ENCODE assay signal across 17 cellular contexts in the genomic region with DNA sequence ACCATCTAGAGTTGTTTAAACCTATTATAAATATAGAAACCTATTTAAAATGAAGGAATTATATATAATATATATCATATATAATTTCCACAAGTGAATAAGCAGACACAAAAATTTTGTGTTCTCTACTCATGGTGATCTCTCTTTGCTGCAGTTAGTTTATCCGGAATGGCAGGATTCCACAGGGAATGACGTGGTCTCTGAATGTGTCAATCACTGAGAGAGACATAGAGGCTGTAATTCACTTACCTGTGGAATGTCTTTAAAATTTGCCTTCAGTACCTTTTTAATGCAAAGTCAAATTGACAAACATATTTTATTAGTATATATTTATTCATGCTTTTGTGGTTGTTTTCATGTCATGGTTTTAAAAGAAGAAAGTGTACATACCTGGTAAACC.
DNase-seq lines count a peak whose midpoint lies in the region; ATAC-seq and TF ChIP-seq lines count a peak whose summit lies in the region.
"Had no signal": no experiment of that assay in that cellular context is flagged by ENCODE, and none has a peak within 500 bp of the region (broad histone marks: within the 10 kb centered on the region; RNA-seq: fewer than 3 reads in every experiment).

No MANE protein-coding gene starts in this region.

- intact Hi-C loops in PC-3 (cut with micrococcal nuclease) = no loop called here

- POLR2A ChIA-PET in PC-3 (lab: Charles Lee; ENCODE audit: unreplicated experiment) = no interaction called here

- no peak overlapping the region for H3K27ac ChIP-seq in PC-3 (ENCODE audit: low read length)
- H3K27ac ChIP-seq in RWPE2 (ENCODE audit: poor library complexity, severe bottlenecking) = no peak overlapping the region
- H3K27ac ChIP-seq in smooth muscle cell (ENCODE audit: low read depth) = peak overlapping the region; percentile 11
- H3K27ac ChIP-seq in Peyer's patch = no peak overlapping the region
- H3K27ac ChIP-seq: GM23248 had no signal

- H3K27me3 ChIP-seq in PC-3 (ENCODE audit: low read length) (no peaks in the 10 kb centered on the region), RWPE2 (ENCODE audit: insufficient read depth, poor library complexity, severe bottlenecking) (no peaks in the 10 kb centered on the region), smooth muscle cell (ENCODE audit: low read depth) (no peaks in the 10 kb centered on the region), Peyer's patch (no peaks in the 10 kb centered on the region)

- H3K9me2 ChIP-seq in PC-3 (replicated peaks; ENCODE audit: low read length) = no peaks in the 10 kb centered on the region

- H3K4me1 ChIP-seq in PC-3 (ENCODE audit: insufficient read depth, low read length) (no peaks in the 10 kb centered on the region), RWPE2 (ENCODE audit: insufficient read depth, poor library complexity, severe bottlenecking) (no peaks in the 10 kb centered on the region), smooth muscle cell (ENCODE audit: low read depth) (no peaks in the 10 kb centered on the region), Peyer's patch (no peaks in the 10 kb centered on the region)

- 73% methylated on average over 2 of the region's 2 CpGs for WGBS in smooth muscle cell (ENCODE audit: low lambda C conversion rate)

- H2AFZ ChIP-seq in PC-3 (ENCODE audit: low read length) (no peak overlapping the region), smooth muscle cell (ENCODE audit: low read depth) (no peak overlapping the region)
- H2AFZ ChIP-seq: GM23248 had no signal

- no peak for TF ChIP-seq CTCF in PC-3 (conservative IDR thresholded peaks at IDR 0.05; ENCODE audit: low read depth, low read length)
- TF ChIP-seq CTCF in RWPE2 (IDR thresholded peaks at IDR 0.05; ENCODE audit: poor library complexity, severe bottlenecking) = no peak
- no peak for TF ChIP-seq CTCF in epithelial cell of esophagus (IDR thresholded peaks at IDR 0.05; ENCODE audit: insufficient read depth, low read depth, low read length, missing control alignments)
- TF ChIP-seq CTCF in smooth muscle cell (IDR thresholded peaks at IDR 0.05; ENCODE audit: borderline replicate concordance, insufficient read depth, poor library complexity, severe bottlenecking) = no peak
- TF ChIP-seq CTCF in Peyer's patch (IDR thresholded peaks at IDR 0.05) = no peak

- no TSS peak for BruUV-seq in PC-3 (replicated peaks; lab: Mats Ljungman, UMichigan)

- H3K9me3 ChIP-seq in PC-3 (ENCODE audit: low read length) = no peaks in the 10 kb centered on the region
- no peaks in the 10 kb centered on the region for H3K9me3 ChIP-seq in RWPE2 (ENCODE audit: severe bottlenecking)
- peaks cover 5% of the 10 kb centered on the region for H3K9me3 ChIP-seq in smooth muscle cell (replicated peaks; ENCODE audit: low read depth)
- no peaks in the 10 kb centered on the region for H3K9me3 ChIP-seq in Peyer's patch

- H3K4me3 ChIP-seq in PC-3 (ENCODE audit: low read length) = no peak overlapping the region
- H3K4me3 ChIP-seq in RWPE2 (ENCODE audit: severe bottlenecking) = no peak overlapping the region
- no peak overlapping the region for H3K4me3 ChIP-seq in epithelial cell of esophagus (ENCODE audit: low read length)
- H3K4me3 ChIP-seq in smooth muscle cell = no peak overlapping the region
- H3K4me3 ChIP-seq in Peyer's patch = no peak overlapping the region
- H3K4me3 ChIP-seq: GM23248 had no signal

- CTCF ChIA-PET in PC-3 (lab: Charles Lee) = no interaction called here

- peak; percentile 23 for DNase-seq in PC-3
- DNase-seq in RWPE2 (ENCODE audit: low spot score) = no peak
- DNase-seq in epithelial cell of esophagus (ENCODE audit: low read depth) = peak; percentile 25
- no peak for DNase-seq in smooth muscle cell (lab: John Stamatoyannopoulos, UW; ENCODE audit: unreplicated experiment)
- DNase-seq in NCI-H345 treated with DMSO at 0.1 percent for 48 hours (lab: John Stamatoyannopoulos, UW; ENCODE audit: unreplicated experiment) = no peak
- DNase-seq in Peyer's patch = no peak
- DNase-seq: C1 segment of cervical spinal cord; Calu3; CD4-positive, alpha-beta memory T cell; COR-L47; DMS53; DMS79 treated with DMSO at 0.1 percent for 48 hours; GF-D8; GM23248; H7; HCEC 1CT had no signal

- TF ChIP-seq POLR2A in Peyer's patch (IDR thresholded peaks at IDR 0.05) = no peak

- H3K4me2 ChIP-seq in PC-3 (ENCODE audit: low read length) (no peak overlapping the region), smooth muscle cell (peak overlapping the region; percentile 22)

- H3K9ac ChIP-seq in PC-3 (ENCODE audit: low read length) = no peak overlapping the region
- no peak overlapping the region for H3K9ac ChIP-seq in smooth muscle cell (ENCODE audit: low read depth)
- H3K9ac ChIP-seq: GM23248 had no signal

- ATAC-seq in PC-3 (no peak), RWPE2 (ENCODE audit: low read depth) (peak; percentile 58; the same call in 1 of the 3 replicates), GM18502 (IDR thresholded peaks at IDR 0.05; ENCODE audit: poor library complexity, unreplicated experiment) (no peak)

- no peaks in the 10 kb centered on the region for H4K20me1 ChIP-seq in PC-3 (ENCODE audit: low read length)
- H4K20me1 ChIP-seq in smooth muscle cell (ENCODE audit: low read depth) = no peaks in the 10 kb centered on the region

- H3K79me2 ChIP-seq in PC-3 (ENCODE audit: low read length) (no peaks in the 10 kb centered on the region), smooth muscle cell (ENCODE audit: low read depth) (no peaks in the 10 kb centered on the region)

- H3F3A ChIP-seq in PC-3 (ENCODE audit: low read length, unreplicated experiment) = no peaks in the 10 kb centered on the region
- no peaks in the 10 kb centered on the region for H3F3A ChIP-seq in smooth muscle cell (ENCODE audit: low read depth)

- H3K36me3 ChIP-seq in PC-3 (ENCODE audit: low read depth, low read length) (no peaks in the 10 kb centered on the region), RWPE2 (ENCODE audit: low read depth) (no peaks in the 10 kb centered on the region), smooth muscle cell (ENCODE audit: low read depth) (no peaks in the 10 kb centered on the region), Peyer's patch (no peaks in the 10 kb centered on the region)

Comparison
In these comparisons a context has a peak if more than half of its experiments do, and no peak if none do; other contexts are left out.
1. DNase-seq: peak in PC-3 (single experiment) and epithelial cell of esophagus (single experiment); none in RWPE2 (single experiment), smooth muscle cell (single experiment), NCI-H345 treated with DMSO at 0.1 percent for 48 hours (single experiment) and Peyer's patch (0 of 3).